ENCODE assay signal across 1 cellular context in the genomic region with DNA sequence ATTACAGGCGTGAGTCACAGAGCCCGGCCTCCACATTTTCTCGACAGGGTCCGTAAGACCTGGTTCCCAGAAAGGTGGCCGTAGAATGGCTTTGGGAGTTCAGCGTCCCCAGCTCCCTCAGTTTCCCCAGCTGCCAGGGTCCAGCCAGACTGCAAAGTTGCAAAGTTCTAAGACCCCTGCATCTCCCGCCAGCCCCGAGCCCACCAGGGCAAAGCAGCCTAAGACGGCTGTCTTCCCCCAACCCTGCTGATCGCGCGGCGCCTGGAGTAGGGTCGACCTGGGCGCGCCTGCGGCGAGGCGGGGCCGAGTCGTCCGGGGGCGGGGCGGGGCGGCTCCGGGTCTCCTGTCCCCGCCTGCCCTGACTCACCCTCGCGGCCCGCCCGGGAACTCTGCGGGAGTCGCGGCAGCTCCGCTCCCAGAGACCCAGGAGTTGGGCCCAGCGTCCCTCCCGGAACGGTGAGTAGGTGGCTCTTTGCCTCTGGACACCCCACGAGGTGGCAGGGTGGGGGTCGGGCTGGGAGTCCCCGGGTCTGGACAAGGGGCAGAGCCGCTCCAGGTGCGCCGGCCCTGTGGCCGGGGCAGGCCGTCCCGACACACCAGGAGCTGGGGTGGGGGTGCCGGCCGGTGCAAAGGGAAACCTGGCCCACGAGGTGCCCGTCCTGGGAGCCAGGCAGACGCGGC.
TF ChIP-seq lines count a peak whose summit lies in the region.

A gene (plus strand): TSS at position 366 of the 681 bp plus-strand sequence. CDS start 7,094 bp downstream, outside the sequence.

TF ChIP-seq in HepG2, 621 proteins besides CTCF, POLR2A, EP300 and RAD21 (continued from another document and continues in another):
- TF ChIP-seq, protein P1, sequence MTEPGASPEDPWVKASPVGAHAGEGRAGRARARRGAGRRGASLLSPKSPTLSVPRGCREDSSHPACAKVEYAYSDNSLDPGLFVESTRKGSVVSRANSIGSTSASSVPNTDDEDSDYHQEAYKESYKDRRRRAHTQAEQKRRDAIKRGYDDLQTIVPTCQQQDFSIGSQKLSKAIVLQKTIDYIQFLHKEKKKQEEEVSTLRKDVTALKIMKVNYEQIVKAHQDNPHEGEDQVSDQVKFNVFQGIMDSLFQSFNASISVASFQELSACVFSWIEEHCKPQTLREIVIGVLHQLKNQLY (CRISPR knock-in tag; IDR thresholded peaks at IDR 0.05): no peak
- no peak for TF ChIP-seq AGO1 (IDR thresholded peaks at IDR 0.05; ENCODE audit: low read depth, low read length, poor library complexity, severe bottlenecking)
- TF ChIP-seq ZNF138 (CRISPR knock-in tag; IDR thresholded peaks at IDR 0.05; ENCODE audit: low read depth): no peak
- TF ChIP-seq EZH2 (conservative IDR thresholded peaks at IDR 0.05; ENCODE audit: low read depth, low read length): no peak
- no peak for TF ChIP-seq ZNF484 (CRISPR knock-in tag; IDR thresholded peaks at IDR 0.05; ENCODE audit: borderline replicate concordance, low read depth)
- TF ChIP-seq, protein P2, sequence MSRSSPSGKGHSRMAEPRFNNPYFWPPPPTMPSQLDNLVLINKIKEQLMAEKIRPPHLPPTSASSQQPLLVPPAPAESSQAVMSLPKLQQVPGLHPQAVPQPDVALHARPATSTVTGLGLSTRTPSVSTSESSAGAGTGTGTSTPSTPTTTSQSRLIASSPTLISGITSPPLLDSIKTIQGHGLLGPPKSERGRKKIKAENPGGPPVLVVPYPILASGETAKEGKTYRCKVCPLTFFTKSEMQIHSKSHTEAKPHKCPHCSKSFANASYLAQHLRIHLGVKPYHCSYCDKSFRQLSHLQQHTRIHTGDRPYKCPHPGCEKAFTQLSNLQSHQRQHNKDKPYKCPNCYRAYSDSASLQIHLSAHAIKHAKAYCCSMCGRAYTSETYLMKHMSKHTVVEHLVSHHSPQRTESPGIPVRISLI (CRISPR knock-in tag; IDR thresholded peaks at IDR 0.05; ENCODE audit: borderline replicate concordance): no peak
- no peak for TF ChIP-seq ZNF878 (CRISPR knock-in tag; IDR thresholded peaks at IDR 0.05)
- no peak for TF ChIP-seq ZNF614 (CRISPR knock-in tag; IDR thresholded peaks at IDR 0.05; ENCODE audit: borderline replicate concordance)
- TF ChIP-seq KAT2B (IDR thresholded peaks at IDR 0.05; ENCODE audit: borderline replicate concordance, low read depth, low read length): no peak
- TF ChIP-seq ZNF136 (CRISPR knock-in tag; IDR thresholded peaks at IDR 0.05; ENCODE audit: low read depth): no peak
- TF ChIP-seq NR3C1 (CRISPR knock-in tag; IDR thresholded peaks at IDR 0.05): no peak
- TF ChIP-seq PHB2 (IDR thresholded peaks at IDR 0.05; ENCODE audit: partially characterized antibody): no peak
- no peak for TF ChIP-seq ZNF569 (CRISPR knock-in tag; IDR thresholded peaks at IDR 0.05; ENCODE audit: borderline replicate concordance)
- peak; percentile 58; the same call in 1 of the 2 replicates for TF ChIP-seq ZIK1 (CRISPR knock-in tag; IDR thresholded peaks at IDR 0.05; ENCODE audit: borderline replicate concordance, low read depth)
- no peak for TF ChIP-seq SMC3 (IDR thresholded peaks at IDR 0.05; ENCODE audit: low read length)
- no peak; the same call in 1 of the 2 replicates for TF ChIP-seq MED1 (CRISPR knock-in tag; IDR thresholded peaks at IDR 0.05)
- TF ChIP-seq ZNF543 (CRISPR knock-in tag; IDR thresholded peaks at IDR 0.05): 0 out of 2 replicates have a peak, but pooled peaks have one; percentile 68
- TF ChIP-seq, protein P3, sequence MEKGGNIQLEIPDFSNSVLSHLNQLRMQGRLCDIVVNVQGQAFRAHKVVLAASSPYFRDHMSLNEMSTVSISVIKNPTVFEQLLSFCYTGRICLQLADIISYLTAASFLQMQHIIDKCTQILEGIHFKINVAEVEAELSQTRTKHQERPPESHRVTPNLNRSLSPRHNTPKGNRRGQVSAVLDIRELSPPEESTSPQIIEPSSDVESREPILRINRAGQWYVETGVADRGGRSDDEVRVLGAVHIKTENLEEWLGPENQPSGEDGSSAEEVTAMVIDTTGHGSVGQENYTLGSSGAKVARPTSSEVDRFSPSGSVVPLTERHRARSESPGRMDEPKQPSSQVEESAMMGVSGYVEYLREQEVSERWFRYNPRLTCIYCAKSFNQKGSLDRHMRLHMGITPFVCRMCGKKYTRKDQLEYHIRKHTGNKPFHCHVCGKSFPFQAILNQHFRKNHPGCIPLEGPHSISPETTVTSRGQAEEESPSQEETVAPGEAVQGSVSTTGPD (CRISPR knock-in tag; IDR thresholded peaks at IDR 0.05): no peak
- no peak for TF ChIP-seq FIP1L1 (IDR thresholded peaks at IDR 0.05; ENCODE audit: borderline replicate concordance, insufficient read depth, low read depth, low read length)
- TF ChIP-seq PHF8 (CRISPR knock-in tag; IDR thresholded peaks at IDR 0.05): peak; percentile 93
- no peak for TF ChIP-seq ZNF34 (CRISPR knock-in tag; IDR thresholded peaks at IDR 0.05; ENCODE audit: borderline replicate concordance)
- TF ChIP-seq IRF2 (CRISPR knock-in tag; IDR thresholded peaks at IDR 0.05): peak; percentile 52; the same call in 1 of the 2 replicates
- no peak for TF ChIP-seq ZNF33B (CRISPR knock-in tag; IDR thresholded peaks at IDR 0.05)
- TF ChIP-seq, protein P4, sequence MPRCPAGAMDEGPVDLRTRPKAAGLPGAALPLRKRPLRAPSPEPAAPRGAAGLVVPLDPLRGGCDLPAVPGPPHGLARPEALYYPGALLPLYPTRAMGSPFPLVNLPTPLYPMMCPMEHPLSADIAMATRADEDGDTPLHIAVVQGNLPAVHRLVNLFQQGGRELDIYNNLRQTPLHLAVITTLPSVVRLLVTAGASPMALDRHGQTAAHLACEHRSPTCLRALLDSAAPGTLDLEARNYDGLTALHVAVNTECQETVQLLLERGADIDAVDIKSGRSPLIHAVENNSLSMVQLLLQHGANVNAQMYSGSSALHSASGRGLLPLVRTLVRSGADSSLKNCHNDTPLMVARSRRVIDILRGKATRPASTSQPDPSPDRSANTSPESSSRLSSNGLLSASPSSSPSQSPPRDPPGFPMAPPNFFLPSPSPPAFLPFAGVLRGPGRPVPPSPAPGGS (CRISPR knock-in tag; IDR thresholded peaks at IDR 0.05): no peak
- no peak for TF ChIP-seq ZFP36L2 (CRISPR knock-in tag; IDR thresholded peaks at IDR 0.05)
- TF ChIP-seq CCAR2 (optimal IDR thresholded peaks at IDR 0.05; ENCODE audit: low read depth, low read length): no peak
- TF ChIP-seq ZNF563 (CRISPR knock-in tag; IDR thresholded peaks at IDR 0.05): no peak; the same call in 1 of the 2 replicates
- TF ChIP-seq, protein P5, sequence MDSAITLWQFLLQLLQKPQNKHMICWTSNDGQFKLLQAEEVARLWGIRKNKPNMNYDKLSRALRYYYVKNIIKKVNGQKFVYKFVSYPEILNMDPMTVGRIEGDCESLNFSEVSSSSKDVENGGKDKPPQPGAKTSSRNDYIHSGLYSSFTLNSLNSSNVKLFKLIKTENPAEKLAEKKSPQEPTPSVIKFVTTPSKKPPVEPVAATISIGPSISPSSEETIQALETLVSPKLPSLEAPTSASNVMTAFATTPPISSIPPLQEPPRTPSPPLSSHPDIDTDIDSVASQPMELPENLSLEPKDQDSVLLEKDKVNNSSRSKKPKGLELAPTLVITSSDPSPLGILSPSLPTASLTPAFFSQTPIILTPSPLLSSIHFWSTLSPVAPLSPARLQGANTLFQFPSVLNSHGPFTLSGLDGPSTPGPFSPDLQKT (CRISPR knock-in tag; IDR thresholded peaks at IDR 0.05; ENCODE audit: borderline replicate concordance): no peak
- no peak for TF ChIP-seq ZNF160 (CRISPR knock-in tag; IDR thresholded peaks at IDR 0.05)
- TF ChIP-seq HES4 (CRISPR knock-in tag; IDR thresholded peaks at IDR 0.05; ENCODE audit: borderline replicate concordance): peak; percentile 42; the same call in 1 of the 2 replicates
- TF ChIP-seq SUZ12 (IDR thresholded peaks at IDR 0.05; ENCODE audit: low read depth, low read length): no peak
- TF ChIP-seq GFI1 (CRISPR knock-in tag; IDR thresholded peaks at IDR 0.05; ENCODE audit: borderline replicate concordance): no peak
- no peak for TF ChIP-seq ZNF256 (CRISPR knock-in tag; conservative IDR thresholded peaks at IDR 0.05)
- TF ChIP-seq, protein P6, sequence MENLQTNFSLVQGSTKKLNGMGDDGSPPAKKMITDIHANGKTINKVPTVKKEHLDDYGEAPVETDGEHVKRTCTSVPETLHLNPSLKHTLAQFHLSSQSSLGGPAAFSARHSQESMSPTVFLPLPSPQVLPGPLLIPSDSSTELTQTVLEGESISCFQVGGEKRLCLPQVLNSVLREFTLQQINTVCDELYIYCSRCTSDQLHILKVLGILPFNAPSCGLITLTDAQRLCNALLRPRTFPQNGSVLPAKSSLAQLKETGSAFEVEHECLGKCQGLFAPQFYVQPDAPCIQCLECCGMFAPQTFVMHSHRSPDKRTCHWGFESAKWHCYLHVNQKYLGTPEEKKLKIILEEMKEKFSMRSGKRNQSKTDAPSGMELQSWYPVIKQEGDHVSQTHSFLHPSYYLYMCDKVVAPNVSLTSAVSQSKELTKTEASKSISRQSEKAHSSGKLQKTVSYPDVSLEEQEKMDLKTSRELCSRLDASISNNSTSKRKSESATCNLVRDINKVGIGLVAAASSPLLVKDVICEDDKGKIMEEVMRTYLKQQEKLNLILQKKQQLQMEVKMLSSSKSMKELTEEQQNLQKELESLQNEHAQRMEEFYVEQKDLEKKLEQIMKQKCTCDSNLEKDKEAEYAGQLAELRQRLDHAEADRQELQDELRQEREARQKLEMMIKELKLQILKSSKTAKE (CRISPR knock-in tag; IDR thresholded peaks at IDR 0.05; ENCODE audit: borderline replicate concordance): no peak
- peak; percentile 21; the same call in 1 of the 2 replicates for TF ChIP-seq ZNF431 (CRISPR knock-in tag; IDR thresholded peaks at IDR 0.05; ENCODE audit: borderline replicate concordance, low read depth)
- TF ChIP-seq ZNF564 (CRISPR knock-in tag; IDR thresholded peaks at IDR 0.05): no peak
- peak; percentile 47; the same call in 1 of the 2 replicates for TF ChIP-seq ZSCAN21 (CRISPR knock-in tag; IDR thresholded peaks at IDR 0.05; ENCODE audit: borderline replicate concordance)
- TF ChIP-seq TARDBP (CRISPR knock-in tag; IDR thresholded peaks at IDR 0.05): no peak
- 0 out of 2 replicates have a peak, but pooled peaks have one; percentile 22 for TF ChIP-seq MEIS2 (CRISPR knock-in tag; IDR thresholded peaks at IDR 0.05)
- TF ChIP-seq ZNF343 (CRISPR knock-in tag; IDR thresholded peaks at IDR 0.05): no peak
- 0 out of 2 replicates have a peak, but pooled peaks have one; percentile 23 for TF ChIP-seq NRL (CRISPR knock-in tag; IDR thresholded peaks at IDR 0.05; ENCODE audit: borderline replicate concordance)
- TF ChIP-seq, protein P7, sequence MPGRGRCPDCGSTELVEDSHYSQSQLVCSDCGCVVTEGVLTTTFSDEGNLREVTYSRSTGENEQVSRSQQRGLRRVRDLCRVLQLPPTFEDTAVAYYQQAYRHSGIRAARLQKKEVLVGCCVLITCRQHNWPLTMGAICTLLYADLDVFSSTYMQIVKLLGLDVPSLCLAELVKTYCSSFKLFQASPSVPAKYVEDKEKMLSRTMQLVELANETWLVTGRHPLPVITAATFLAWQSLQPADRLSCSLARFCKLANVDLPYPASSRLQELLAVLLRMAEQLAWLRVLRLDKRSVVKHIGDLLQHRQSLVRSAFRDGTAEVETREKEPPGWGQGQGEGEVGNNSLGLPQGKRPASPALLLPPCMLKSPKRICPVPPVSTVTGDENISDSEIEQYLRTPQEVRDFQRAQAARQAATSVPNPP (CRISPR knock-in tag; IDR thresholded peaks at IDR 0.05): no peak
- no peak; the same call in 1 of the 2 replicates for TF ChIP-seq ZNF724P (CRISPR knock-in tag; IDR thresholded peaks at IDR 0.05; ENCODE audit: borderline replicate concordance)
- TF ChIP-seq, protein P8, sequence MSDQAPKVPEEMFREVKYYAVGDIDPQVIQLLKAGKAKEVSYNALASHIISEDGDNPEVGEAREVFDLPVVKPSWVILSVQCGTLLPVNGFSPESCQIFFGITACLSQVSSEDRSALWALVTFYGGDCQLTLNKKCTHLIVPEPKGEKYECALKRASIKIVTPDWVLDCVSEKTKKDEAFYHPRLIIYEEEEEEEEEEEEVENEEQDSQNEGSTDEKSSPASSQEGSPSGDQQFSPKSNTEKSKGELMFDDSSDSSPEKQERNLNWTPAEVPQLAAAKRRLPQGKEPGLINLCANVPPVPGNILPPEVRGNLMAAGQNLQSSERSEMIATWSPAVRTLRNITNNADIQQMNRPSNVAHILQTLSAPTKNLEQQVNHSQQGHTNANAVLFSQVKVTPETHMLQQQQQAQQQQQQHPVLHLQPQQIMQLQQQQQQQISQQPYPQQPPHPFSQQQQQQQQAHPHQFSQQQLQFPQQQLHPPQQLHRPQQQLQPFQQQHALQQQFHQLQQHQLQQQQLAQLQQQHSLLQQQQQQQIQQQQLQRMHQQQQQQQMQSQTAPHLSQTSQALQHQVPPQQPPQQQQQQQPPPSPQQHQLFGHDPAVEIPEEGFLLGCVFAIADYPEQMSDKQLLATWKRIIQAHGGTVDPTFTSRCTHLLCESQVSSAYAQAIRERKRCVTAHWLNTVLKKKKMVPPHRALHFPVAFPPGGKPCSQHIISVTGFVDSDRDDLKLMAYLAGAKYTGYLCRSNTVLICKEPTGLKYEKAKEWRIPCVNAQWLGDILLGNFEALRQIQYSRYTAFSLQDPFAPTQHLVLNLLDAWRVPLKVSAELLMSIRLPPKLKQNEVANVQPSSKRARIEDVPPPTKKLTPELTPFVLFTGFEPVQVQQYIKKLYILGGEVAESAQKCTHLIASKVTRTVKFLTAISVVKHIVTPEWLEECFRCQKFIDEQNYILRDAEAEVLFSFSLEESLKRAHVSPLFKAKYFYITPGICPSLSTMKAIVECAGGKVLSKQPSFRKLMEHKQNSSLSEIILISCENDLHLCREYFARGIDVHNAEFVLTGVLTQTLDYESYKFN (CRISPR knock-in tag; conservative IDR thresholded peaks at IDR 0.05): no peak
- peak; percentile 87 for TF ChIP-seq ZNF441 (CRISPR knock-in tag; IDR thresholded peaks at IDR 0.05; ENCODE audit: borderline replicate concordance)
- TF ChIP-seq ZNF782 (CRISPR knock-in tag; IDR thresholded peaks at IDR 0.05; ENCODE audit: borderline replicate concordance): no peak
- no peak; the same call in 1 of the 2 replicates for TF ChIP-seq ESRRA (CRISPR knock-in tag; IDR thresholded peaks at IDR 0.05; ENCODE audit: low read depth)
- TF ChIP-seq, protein P9, sequence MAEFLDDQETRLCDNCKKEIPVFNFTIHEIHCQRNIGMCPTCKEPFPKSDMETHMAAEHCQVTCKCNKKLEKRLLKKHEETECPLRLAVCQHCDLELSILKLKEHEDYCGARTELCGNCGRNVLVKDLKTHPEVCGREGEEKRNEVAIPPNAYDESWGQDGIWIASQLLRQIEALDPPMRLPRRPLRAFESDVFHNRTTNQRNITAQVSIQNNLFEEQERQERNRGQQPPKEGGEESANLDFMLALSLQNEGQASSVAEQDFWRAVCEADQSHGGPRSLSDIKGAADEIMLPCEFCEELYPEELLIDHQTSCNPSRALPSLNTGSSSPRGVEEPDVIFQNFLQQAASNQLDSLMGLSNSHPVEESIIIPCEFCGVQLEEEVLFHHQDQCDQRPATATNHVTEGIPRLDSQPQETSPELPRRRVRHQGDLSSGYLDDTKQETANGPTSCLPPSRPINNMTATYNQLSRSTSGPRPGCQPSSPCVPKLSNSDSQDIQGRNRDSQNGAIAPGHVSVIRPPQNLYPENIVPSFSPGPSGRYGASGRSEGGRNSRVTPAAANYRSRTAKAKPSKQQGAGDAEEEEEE (CRISPR knock-in tag; IDR thresholded peaks at IDR 0.05; ENCODE audit: borderline replicate concordance): no peak
- no peak for TF ChIP-seq ZNF660 (CRISPR knock-in tag; IDR thresholded peaks at IDR 0.05; ENCODE audit: borderline replicate concordance, low read depth)
- TF ChIP-seq, protein P10, sequence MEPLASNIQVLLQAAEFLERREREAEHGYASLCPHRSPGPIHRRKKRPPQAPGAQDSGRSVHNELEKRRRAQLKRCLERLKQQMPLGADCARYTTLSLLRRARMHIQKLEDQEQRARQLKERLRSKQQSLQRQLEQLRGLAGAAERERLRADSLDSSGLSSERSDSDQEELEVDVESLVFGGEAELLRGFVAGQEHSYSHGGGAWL (CRISPR knock-in tag; IDR thresholded peaks at IDR 0.05): peak; percentile 89
- TF ChIP-seq RARA (CRISPR knock-in tag; IDR thresholded peaks at IDR 0.05): 0 out of 2 replicates have a peak, but pooled peaks have one; percentile 9
- TF ChIP-seq ZNF274 (CRISPR knock-in tag; IDR thresholded peaks at IDR 0.05): peak; percentile 22; the same call in 1 of the 2 replicates
